Comparison of ENCODE assay signal across 14 cellular contexts in genomic region chr2:223027442-223027841, GRCh38. TPM values are rescaled to one million over a fixed set of nuclear protein-coding genes. Genes with fewer than 3 reads are reported as not detected.
DNase-seq lines count a peak whose midpoint lies in the region; ATAC-seq and TF ChIP-seq lines count a peak whose summit lies in the region.
"Had no signal": no experiment of that assay in that cellular context is flagged by ENCODE, and none has a peak within 500 bp of the region (broad histone marks: within the 10 kb centered on the region; RNA-seq: fewer than 3 reads in every experiment).

No MANE protein-coding gene starts in this region.

- H3K36me3 Mint-ChIP-seq in Calu3 (ENCODE audit: insufficient read depth, unreplicated experiment) (no peaks in the 10 kb centered on the region), chondrocyte (ENCODE audit: low read depth) (peaks cover 3% of the 10 kb centered on the region), T-helper 17 cell (ENCODE audit: low read depth) (no peaks in the 10 kb centered on the region)
- H3K36me3 Mint-ChIP-seq: activated naive CD8-positive, alpha-beta T cell treated with anti-CD3 and anti-CD28 coated beads, Interleukin-2, amount 10 ng/mL, durations not matched to agents 7 days and 5 days; stimulated activated memory B cell treated with anti-CD40 and anti-IgM and Interleukin-4, amounts not matched to agents 10 μg/mL and 1 μg/mL and 100 μg/mL, for 72 hours had no signal

- no peaks in the 10 kb centered on the region for H3K4me1 ChIP-seq in mucosa of descending colon (ENCODE audit: low read depth)

- no peaks in the 10 kb centered on the region for H3K27me3 Mint-ChIP-seq in Calu3 (ENCODE audit: unreplicated experiment)
- H3K27me3 Mint-ChIP-seq in chondrocyte (ENCODE audit: low read depth): no peaks in the 10 kb centered on the region
- no peaks in the 10 kb centered on the region for H3K27me3 Mint-ChIP-seq in T-helper 17 cell
- H3K27me3 Mint-ChIP-seq: activated naive CD8-positive, alpha-beta T cell treated with anti-CD3 and anti-CD28 coated beads, Interleukin-2, amount 10 ng/mL, durations not matched to agents 7 days and 5 days; stimulated activated memory B cell treated with anti-CD40 and anti-IgM and Interleukin-4, amounts not matched to agents 10 μg/mL and 1 μg/mL and 100 μg/mL, for 72 hours had no signal

- peaks cover 5% of the 10 kb centered on the region for H3K9me3 Mint-ChIP-seq in Calu3 (ENCODE audit: low read depth, unreplicated experiment)
- H3K9me3 Mint-ChIP-seq in chondrocyte (ENCODE audit: low read depth): peaks cover 10% of the 10 kb centered on the region
- H3K9me3 Mint-ChIP-seq: activated naive CD8-positive, alpha-beta T cell treated with anti-CD3 and anti-CD28 coated beads, Interleukin-2, amount 10 ng/mL, durations not matched to agents 7 days and 5 days had no signal

- no peak overlapping the region for H3K4me3 Mint-ChIP-seq in Calu3 (ENCODE audit: low read depth, unreplicated experiment)
- H3K4me3 Mint-ChIP-seq in chondrocyte (ENCODE audit: unreplicated experiment): no peak overlapping the region
- no peak overlapping the region for H3K4me3 Mint-ChIP-seq in T-helper 17 cell
- H3K4me3 Mint-ChIP-seq: activated naive CD8-positive, alpha-beta T cell treated with anti-CD3 and anti-CD28 coated beads, Interleukin-2, amount 10 ng/mL, durations not matched to agents 7 days and 5 days; H9; stimulated activated memory B cell treated with anti-CD40 and anti-IgM and Interleukin-4, amounts not matched to agents 10 μg/mL and 1 μg/mL and 100 μg/mL, for 72 hours had no signal

- no peak for TF ChIP-seq CTCF in Calu3 (IDR thresholded peaks at IDR 0.05; ENCODE audit: unreplicated experiment)
- TF ChIP-seq CTCF in chondrocyte (IDR thresholded peaks at IDR 0.05): no peak
- TF ChIP-seq CTCF in mucosa of descending colon (IDR thresholded peaks at IDR 0.05): no peak

- no peak overlapping the region for H3K4me3 ChIP-seq in mucosa of descending colon
- H3K4me3 ChIP-seq: dorsolateral prefrontal cortex had no signal

- peaks cover 6% of the 10 kb centered on the region for H3K9me3 ChIP-seq in mucosa of descending colon
- H3K9me3 ChIP-seq in T-helper 17 cell (ENCODE audit: control insufficient read depth, low read length, poor library complexity, severe bottlenecking): no peaks in the 10 kb centered on the region

- no peaks in the 10 kb centered on the region for H3K36me3 ChIP-seq in mucosa of descending colon (ENCODE audit: low read depth)

- no peak overlapping the region for H3K27ac Mint-ChIP-seq in Calu3 (ENCODE audit: unreplicated experiment)
- peak overlapping the region; percentile 81 for H3K27ac Mint-ChIP-seq in chondrocyte (ENCODE audit: unreplicated experiment)
- H3K27ac Mint-ChIP-seq in T-helper 17 cell: no peak overlapping the region
- H3K27ac Mint-ChIP-seq: activated naive CD8-positive, alpha-beta T cell treated with anti-CD3 and anti-CD28 coated beads, Interleukin-2, amount 10 ng/mL, durations not matched to agents 7 days and 5 days; H9; stimulated activated memory B cell treated with anti-CD40 and anti-IgM and Interleukin-4, amounts not matched to agents 10 μg/mL and 1 μg/mL and 100 μg/mL, for 72 hours had no signal

- peak; percentile 14 for ATAC-seq in mucosa of descending colon
- no peak for ATAC-seq in GM21360 (IDR thresholded peaks at IDR 0.05; ENCODE audit: unreplicated experiment)
- ATAC-seq in T-helper 17 cell: no peak
- ATAC-seq: stimulated activated memory B cell treated with anti-CD40 and anti-IgM and Interleukin-4, amounts not matched to agents 10 μg/mL and 1 μg/mL and 100 μg/mL, for 72 hours had no signal

- H3K4me1 Mint-ChIP-seq in Calu3 (ENCODE audit: low read depth, unreplicated experiment) (peaks cover 17% of the 10 kb centered on the region), chondrocyte (ENCODE audit: low read depth) (peaks cover 30% of the 10 kb centered on the region), T-helper 17 cell (no peaks in the 10 kb centered on the region)
- H3K4me1 Mint-ChIP-seq: activated naive CD8-positive, alpha-beta T cell treated with anti-CD3 and anti-CD28 coated beads, Interleukin-2, amount 10 ng/mL, durations not matched to agents 7 days and 5 days; stimulated activated memory B cell treated with anti-CD40 and anti-IgM and Interleukin-4, amounts not matched to agents 10 μg/mL and 1 μg/mL and 100 μg/mL, for 72 hours had no signal

- CTCF ChIA-PET in Calu3 (lab: Charles Lee): interaction anchor here (0.7 kb wide), 1 partner anchor 24 kb away, joined by 3 read pairs; no protein-coding TSS in a partner anchor

- DNase-seq in Calu3 (peak; percentile 19), NCI-H446 (lab: John Stamatoyannopoulos, UW) (peak; percentile 60 to 85), chondrocyte (ENCODE audit: low spot score) (no peak), mucosa of descending colon (no peak), SW 1271 (lab: John Stamatoyannopoulos, UW) (no peak), putamen (ENCODE audit: low spot score) (no peak), T-helper 17 cell (no peak)
- DNase-seq: activated naive CD8-positive, alpha-beta T cell treated with anti-CD3 and anti-CD28 coated beads, Interleukin-2, amount 10 ng/mL, durations not matched to agents 7 days and 5 days; dorsolateral prefrontal cortex; H9; NCI-H2171 treated with DMSO at 0.1 percent for 48 hours; stimulated activated CD4-positive, alpha-beta T cell treated with anti-CD3 and anti-CD28 coated beads, Interleukin-1b, Interleukin-23, amount 100 ng/mL, for 48 hours had no signal

- no TSS peak for BruUV-seq in Calu3 (replicated peaks; lab: Mats Ljungman, UMichigan)

- intact Hi-C loops in Calu3 (cut with micrococcal nuclease; ENCODE audit: unreplicated experiment) (no loop called here), mucosa of descending colon (cut with DNase I, micrococcal nuclease) (no loop called here)

RNA-seq across cellular contexts. Expression of gene KCNE4, which starts 24.5 kb away (rescaled TPM):
- not detected in 2 replicates for total RNA-seq in Calu3 (2022)
- 7.4 to 23.2 TPM (median 22.3 TPM) in 3 replicates for total RNA-seq in chondrocyte
- 1 to 10 TPM in 2 of 3 donors, under 1 TPM in 1; 0.55 to 5.8 (median 2.0) TPM for total RNA-seq in mucosa of descending colon
- not detected for total RNA-seq in T-helper 17 cell
- total RNA-seq: activated naive CD8-positive, alpha-beta T cell treated with anti-CD3 and anti-CD28 coated beads, Interleukin-2, amount 10 ng/mL, durations not matched to agents 7 days and 5 days had no signal

Comparison
In these comparisons a context has a peak if more than half of its experiments do, and no peak if none do; other contexts are left out.
1. DNase-seq: peak in Calu3 (single experiment) and NCI-H446 (2 of 2); none in chondrocyte (single experiment), mucosa of descending colon (0 of 3), SW 1271 (0 of 2), putamen (single experiment) and T-helper 17 cell (0 of 3).